Comparison of ENCODE assay signal across 1 cellular context in the genomic region with DNA sequence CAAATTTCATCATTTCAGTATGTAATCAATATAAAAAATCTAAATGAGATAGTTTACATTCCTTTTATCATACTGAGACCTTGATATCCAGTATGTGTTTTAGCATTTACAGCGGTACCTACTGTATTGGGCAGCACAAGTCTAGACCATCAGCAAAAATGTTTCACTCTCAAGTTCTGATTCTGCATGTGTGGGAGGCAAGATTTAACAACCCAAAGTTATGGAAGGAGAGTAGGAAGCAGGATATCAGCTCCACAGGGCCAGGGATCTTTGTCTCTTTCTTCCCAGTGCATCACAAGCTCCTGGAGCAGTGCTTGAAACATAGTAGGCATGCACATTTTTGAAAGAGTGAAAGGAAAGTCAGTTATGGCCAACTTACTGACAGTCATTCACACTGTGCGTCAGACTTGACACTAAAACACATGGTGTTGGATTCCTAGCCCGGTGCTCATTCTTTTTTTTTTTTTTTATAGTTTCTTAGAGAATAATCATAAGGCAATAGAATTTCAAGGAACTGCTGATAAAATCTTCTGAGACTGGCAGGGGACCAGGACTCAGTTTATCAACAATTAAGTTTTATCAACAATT.
TF ChIP-seq lines count a peak whose summit lies in the region.

No MANE protein-coding gene starts in this region.

TF ChIP-seq in HepG2, 621 proteins besides CTCF, POLR2A, EP300 and RAD21:
- TF ChIP-seq ARNTL (CRISPR knock-in tag; IDR thresholded peaks at IDR 0.05) (no peak), NCOR1 (IDR thresholded peaks at IDR 0.05; ENCODE audit: borderline replicate concordance, low read length) (no peak), CBX5 (CRISPR knock-in tag; IDR thresholded peaks at IDR 0.05; ENCODE audit: borderline replicate concordance) (no peak), ZNF292 (CRISPR knock-in tag; IDR thresholded peaks at IDR 0.05; ENCODE audit: borderline replicate concordance, low read depth) (no peak), ZNF83 (CRISPR knock-in tag; IDR thresholded peaks at IDR 0.05; ENCODE audit: borderline replicate concordance) (no peak), ZNF138 (CRISPR knock-in tag; IDR thresholded peaks at IDR 0.05; ENCODE audit: low read depth) (no peak), NPAS2 (CRISPR knock-in tag; IDR thresholded peaks at IDR 0.05; ENCODE audit: borderline replicate concordance) (no peak), TP53 (CRISPR knock-in tag; conservative IDR thresholded peaks at IDR 0.05) (no peak), ADNP (CRISPR knock-in tag; IDR thresholded peaks at IDR 0.05) (no peak), KAT2B (IDR thresholded peaks at IDR 0.05; ENCODE audit: borderline replicate concordance, low read depth, low read length) (no peak), ZFP90 (CRISPR knock-in tag; IDR thresholded peaks at IDR 0.05; ENCODE audit: borderline replicate concordance) (no peak), ZNF451 (CRISPR knock-in tag; IDR thresholded peaks at IDR 0.05) (no peak), SRSF4 (IDR thresholded peaks at IDR 0.05; ENCODE audit: low read depth, low read length, poor library complexity, severe bottlenecking) (no peak), HNRNPL (IDR thresholded peaks at IDR 0.05; ENCODE audit: low read depth, low read length) (no peak), ZNF543 (CRISPR knock-in tag; IDR thresholded peaks at IDR 0.05) (no peak), PAXIP1 (CRISPR knock-in tag; conservative IDR thresholded peaks at IDR 0.05) (no peak)
- TF ChIP-seq, protein P1, sequence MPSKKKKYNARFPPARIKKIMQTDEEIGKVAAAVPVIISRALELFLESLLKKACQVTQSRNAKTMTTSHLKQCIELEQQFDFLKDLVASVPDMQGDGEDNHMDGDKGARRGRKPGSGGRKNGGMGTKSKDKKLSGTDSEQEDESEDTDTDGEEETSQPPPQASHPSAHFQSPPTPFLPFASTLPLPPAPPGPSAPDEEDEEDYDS (CRISPR knock-in tag; IDR thresholded peaks at IDR 0.05): no peak
- TF ChIP-seq, protein P2, sequence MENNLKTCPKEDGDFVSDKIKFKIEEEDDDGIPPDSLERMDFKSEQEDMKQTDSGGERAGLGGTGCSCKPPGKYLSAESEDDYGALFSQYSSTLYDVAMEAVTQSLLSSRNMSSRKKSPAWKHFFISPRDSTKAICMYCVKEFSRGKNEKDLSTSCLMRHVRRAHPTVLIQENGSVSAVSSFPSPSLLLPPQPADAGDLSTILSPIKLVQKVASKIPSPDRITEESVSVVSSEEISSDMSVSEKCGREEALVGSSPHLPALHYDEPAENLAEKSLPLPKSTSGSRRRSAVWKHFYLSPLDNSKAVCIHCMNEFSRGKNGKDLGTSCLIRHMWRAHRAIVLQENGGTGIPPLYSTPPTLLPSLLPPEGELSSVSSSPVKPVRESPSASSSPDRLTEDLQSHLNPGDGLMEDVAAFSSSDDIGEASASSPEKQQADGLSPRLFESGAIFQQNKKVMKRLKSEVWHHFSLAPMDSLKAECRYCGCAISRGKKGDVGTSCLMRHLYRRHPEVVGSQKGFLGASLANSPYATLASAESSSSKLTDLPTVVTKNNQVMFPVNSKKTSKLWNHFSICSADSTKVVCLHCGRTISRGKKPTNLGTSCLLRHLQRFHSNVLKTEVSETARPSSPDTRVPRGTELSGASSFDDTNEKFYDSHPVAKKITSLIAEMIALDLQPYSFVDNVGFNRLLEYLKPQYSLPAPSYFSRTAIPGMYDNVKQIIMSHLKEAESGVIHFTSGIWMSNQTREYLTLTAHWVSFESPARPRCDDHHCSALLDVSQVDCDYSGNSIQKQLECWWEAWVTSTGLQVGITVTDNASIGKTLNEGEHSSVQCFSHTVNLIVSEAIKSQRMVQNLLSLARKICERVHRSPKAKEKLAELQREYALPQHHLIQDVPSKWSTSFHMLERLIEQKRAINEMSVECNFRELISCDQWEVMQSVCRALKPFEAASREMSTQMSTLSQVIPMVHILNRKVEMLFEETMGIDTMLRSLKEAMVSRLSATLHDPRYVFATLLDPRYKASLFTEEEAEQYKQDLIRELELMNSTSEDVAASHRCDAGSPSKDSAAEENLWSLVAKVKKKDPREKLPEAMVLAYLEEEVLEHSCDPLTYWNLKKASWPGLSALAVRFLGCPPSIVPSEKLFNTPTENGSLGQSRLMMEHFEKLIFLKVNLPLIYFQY (CRISPR knock-in tag; IDR thresholded peaks at IDR 0.05; ENCODE audit: borderline replicate concordance): no peak
- TF ChIP-seq, protein P3, sequence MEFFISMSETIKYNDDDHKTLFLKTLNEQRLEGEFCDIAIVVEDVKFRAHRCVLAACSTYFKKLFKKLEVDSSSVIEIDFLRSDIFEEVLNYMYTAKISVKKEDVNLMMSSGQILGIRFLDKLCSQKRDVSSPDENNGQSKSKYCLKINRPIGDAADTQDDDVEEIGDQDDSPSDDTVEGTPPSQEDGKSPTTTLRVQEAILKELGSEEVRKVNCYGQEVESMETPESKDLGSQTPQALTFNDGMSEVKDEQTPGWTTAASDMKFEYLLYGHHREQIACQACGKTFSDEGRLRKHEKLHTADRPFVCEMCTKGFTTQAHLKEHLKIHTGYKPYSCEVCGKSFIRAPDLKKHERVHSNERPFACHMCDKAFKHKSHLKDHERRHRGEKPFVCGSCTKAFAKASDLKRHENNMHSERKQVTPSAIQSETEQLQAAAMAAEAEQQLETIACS (CRISPR knock-in tag; IDR thresholded peaks at IDR 0.05): no peak
TF ChIP-seq in HepG2: peak in this region for 0.
